ENCODE assay signal across 14 cellular contexts in genomic region chr9:133881671-133882381, GRCh38.
A peak's percentile ranks its signal among the peaks of the same experiment; 100 is the strongest.
DNase-seq lines count a peak whose midpoint lies in the region; ATAC-seq and TF ChIP-seq lines count a peak whose summit lies in the region.
"Had no signal": no experiment of that assay in that cellular context is flagged by ENCODE, and none has a peak within 500 bp of the region (broad histone marks: within the 10 kb centered on the region; RNA-seq: fewer than 3 reads in every experiment).

No MANE protein-coding gene starts in this region.

- H3K4me1 ChIP-seq in RWPE2 (ENCODE audit: insufficient read depth, poor library complexity, severe bottlenecking) (peaks cover 46% of the 10 kb centered on the region), iPS-15b (ENCODE audit: control insufficient read depth, insufficient read depth, low read length) (no peaks in the 10 kb centered on the region), testis (peaks cover 25% of the 10 kb centered on the region)

- ATAC-seq in RWPE2 (ENCODE audit: low read depth) (peak; percentile 74), HG03135 (IDR thresholded peaks at IDR 0.05; ENCODE audit: unreplicated experiment) (no peak), GM19324 (IDR thresholded peaks at IDR 0.05; ENCODE audit: low FRiP score, unreplicated experiment) (no peak)

- H3K27me3 ChIP-seq in RWPE2 (ENCODE audit: insufficient read depth, poor library complexity, severe bottlenecking): no peaks in the 10 kb centered on the region
- no peaks in the 10 kb centered on the region for H3K27me3 ChIP-seq in iPS-15b (ENCODE audit: control insufficient read depth, insufficient read depth, low read length)
- no peaks in the 10 kb centered on the region for H3K27me3 ChIP-seq in testis
- H3K27me3 ChIP-seq: brain microvascular endothelial cell had no signal

- TF ChIP-seq POLR2A in testis (IDR thresholded peaks at IDR 0.05): no peak

- peak; percentile 41 to 47 for DNase-seq in SHP77 (lab: John Stamatoyannopoulos, UW)
- DNase-seq in SHP77 treated with DMSO at 0.1 percent for 48 hours (lab: John Stamatoyannopoulos, UW): no peak
- no peak for DNase-seq in RWPE2 (ENCODE audit: low spot score)
- peak; percentile 55 for DNase-seq in testis
- no peak for DNase-seq in NOMO-1 (lab: John Stamatoyannopoulos, UW; ENCODE audit: unreplicated experiment in 2 of 2)
- DNase-seq: ACHN; activated B cell treated with CpG ODN at 0.5 μM for 24 hours; activated T-cell treated with anti-CD3 and anti-CD28 coated beads, Interleukin-2, amount 50 U/mL, for 48 hours; immature natural killer cell; stimulated activated CD4-positive, alpha-beta T cell treated with anti-CD3 and anti-CD28 coated beads, Interleukin-4, amount 100 ng/mL, for 4 hours had no signal

- 61 to 80% methylated on average over 20 to 24 of the region's 24 CpGs for WGBS in testis, 2 donors

- intact Hi-C loops in testis (cut with DNase I; ENCODE audit: low total_unique reads): no loop called here

- H3K27ac ChIP-seq in RWPE2 (ENCODE audit: poor library complexity, severe bottlenecking) (peak overlapping the region; percentile 100), testis (no peak overlapping the region)
- H3K27ac ChIP-seq: brain microvascular endothelial cell had no signal

- H3K9ac ChIP-seq in iPS-15b (ENCODE audit: low read depth, low read length): peak overlapping the region; percentile 37

- H3K36me3 ChIP-seq in RWPE2 (ENCODE audit: low read depth) (no peaks in the 10 kb centered on the region), iPS-15b (ENCODE audit: control insufficient read depth, insufficient read depth, low read length) (peaks cover 3% of the 10 kb centered on the region), testis (ENCODE audit: low read depth, missing control alignments) (no peaks in the 10 kb centered on the region)
- H3K36me3 ChIP-seq: brain microvascular endothelial cell had no signal

- no peaks in the 10 kb centered on the region for H3K9me3 ChIP-seq in RWPE2 (ENCODE audit: severe bottlenecking)
- H3K9me3 ChIP-seq in iPS-15b (ENCODE audit: control insufficient read depth, insufficient read depth, low read length): no peaks in the 10 kb centered on the region
- H3K9me3 ChIP-seq in testis: no peaks in the 10 kb centered on the region

- no peak overlapping the region for H3K4me3 ChIP-seq in RWPE2 (ENCODE audit: severe bottlenecking)
- H3K4me3 ChIP-seq in iPS-15b (ENCODE audit: low read depth, low read length): no peak overlapping the region
- no peak overlapping the region for H3K4me3 ChIP-seq in testis

- TF ChIP-seq CTCF in RWPE2 (IDR thresholded peaks at IDR 0.05; ENCODE audit: poor library complexity, severe bottlenecking): no peak
- no peak for TF ChIP-seq CTCF in testis (IDR thresholded peaks at IDR 0.05)

Comparison
In these comparisons a context has a peak if more than half of its experiments do, and no peak if none do; other contexts are left out.
1. DNase-seq: peak in SHP77 (2 of 2) and testis (single experiment); none in SHP77 treated with DMSO at 0.1 percent for 48 hours (single experiment), RWPE2 (single experiment) and NOMO-1 (0 of 2).